Comparison of ENCODE assay signal across 7 cellular contexts in genomic region chr12:10212623-10213131, GRCh38. TPM values are rescaled to one million over a fixed set of nuclear protein-coding genes. Genes with fewer than 3 reads are reported as not detected.
DNase-seq lines count a peak whose midpoint lies in the region; ATAC-seq and FAIRE-seq lines count a peak whose summit lies in the region.

Gene GABARAPL1, plus strand, starts transcription at chr12:10212877. Its CDS starts 253 bp downstream, at chr12:10213130.

- FAIRE-seq in GM18507 (lab: Jason Lieb, UNC) = no peak

- DNase-seq in GM18507 (ENCODE audit: extremely low spot score, insufficient read length, low read depth) = peak; percentile 51
- peak; percentile 38 to 74 for DNase-seq in NCI-H526 (lab: John Stamatoyannopoulos, UW)
- DNase-seq in activated CD8-positive, alpha-beta memory T cell treated with anti-CD3 and anti-CD28 coated beads for 24 hours = peak; percentile 92
- DNase-seq in effector CD8-positive, alpha-beta T cell (lab: John Stamatoyannopoulos, UW) = peak; percentile 70
- DNase-seq in lung microvascular endothelial cell (ENCODE audit: low read depth in 2 of 2) = peak; percentile 91 to 96
- peak; percentile 39 to 69 (median 52) for DNase-seq in stimulated activated CD4-positive, alpha-beta T cell treated with anti-CD3 and anti-CD28 coated beads, TNF-alpha, amount 100 ng/mL, for 1 hour (ENCODE audit: low read depth in 3 of 3, low spot score in 1 of 3)

- peak; percentile 58 for ATAC-seq in HG02981 (IDR thresholded peaks at IDR 0.05; ENCODE audit: unreplicated experiment)

RNA-seq across cellular contexts. Expression of gene GABARAPL1, which starts in this region (rescaled TPM):
- total RNA-seq in lung microvascular endothelial cell = 72.4 and 159 TPM in 2 replicates

Comparison
In these comparisons a context has a peak if more than half of its experiments do, and no peak if none do; other contexts are left out.
1. Peak in every context shown above with its lines: DNase-seq and ATAC-seq.